14 cellular contexts compared by ENCODE assay signal in the genomic region with DNA sequence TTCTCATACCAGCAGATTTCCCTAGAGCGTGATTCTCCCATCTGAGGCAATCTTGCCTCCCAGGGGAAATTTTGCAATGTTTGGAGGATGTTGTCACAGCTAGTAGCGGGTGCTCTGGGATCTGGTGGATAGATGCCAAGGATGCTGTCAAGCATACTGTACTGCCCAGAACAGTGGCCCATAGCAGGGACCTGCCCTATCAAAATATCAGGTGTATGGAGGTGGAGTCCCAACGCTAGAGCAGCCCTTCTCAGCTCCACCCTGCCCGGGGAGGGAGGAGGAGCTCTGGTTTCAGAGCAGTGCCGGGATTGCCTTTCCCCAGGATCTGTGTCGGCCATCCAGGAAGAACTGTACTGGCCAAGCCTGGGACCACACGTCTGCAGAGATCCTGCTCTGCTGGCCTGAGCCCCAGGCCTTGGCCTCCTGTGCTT. TPM values are rescaled to one million over a fixed set of nuclear protein-coding genes. Genes with fewer than 3 reads are reported as not detected.
DNase-seq lines count a peak whose midpoint lies in the region; ATAC-seq and TF ChIP-seq lines count a peak whose summit lies in the region.
"Had no signal": no experiment of that assay in that cellular context is flagged by ENCODE, and none has a peak within 500 bp of the region (broad histone marks: within the 10 kb centered on the region; RNA-seq: fewer than 3 reads in every experiment).

No MANE protein-coding gene starts in this region.

- peaks cover 7% of the 10 kb centered on the region for H3K36me3 Mint-ChIP-seq in activated naive CD8-positive, alpha-beta T cell
- H3K36me3 Mint-ChIP-seq in activated naive CD8-positive, alpha-beta T cell treated with anti-CD3 and anti-CD28 coated beads for 36 hours, result peaks cover 23% of the 10 kb centered on the region

- H3K9me3 Mint-ChIP-seq in activated naive CD8-positive, alpha-beta T cell (ENCODE audit: low read depth), result no peaks in the 10 kb centered on the region
- no peaks in the 10 kb centered on the region for H3K9me3 Mint-ChIP-seq in activated naive CD8-positive, alpha-beta T cell treated with anti-CD3 and anti-CD28 coated beads for 36 hours
- H3K9me3 Mint-ChIP-seq: brain, neural progenitor cell had no signal

- H3K27me3 Mint-ChIP-seq in activated naive CD8-positive, alpha-beta T cell, result no peaks in the 10 kb centered on the region
- no peaks in the 10 kb centered on the region for H3K27me3 Mint-ChIP-seq in activated naive CD8-positive, alpha-beta T cell treated with anti-CD3 and anti-CD28 coated beads for 36 hours

- H3K27me3 ChIP-seq in thyroid gland, result no peaks in the 10 kb centered on the region
- no peaks in the 10 kb centered on the region for H3K27me3 ChIP-seq in H7 (ENCODE audit: control insufficient read depth, insufficient read depth, low read length)
- H3K27me3 ChIP-seq: esophagus muscularis mucosa, neural progenitor cell had no signal

- H3K27ac ChIP-seq in thyroid gland, result no peak overlapping the region
- H3K27ac ChIP-seq: neural progenitor cell, WERI-Rb-1 had no signal

- no peak for ATAC-seq in HG02973 (IDR thresholded peaks at IDR 0.05; ENCODE audit: unreplicated experiment)

- H3K4me1 ChIP-seq in thyroid gland, result peaks cover 3 to 4% of the 10 kb centered on the region in 2 donors
- H3K4me1 ChIP-seq: neural progenitor cell had no signal

- no peak for TF ChIP-seq CTCF in thyroid gland (IDR thresholded peaks at IDR 0.05)

- WGBS in thyroid gland, 2 donors, result 30 to 38% methylated on average over 5 to 7 of the region's 7 CpGs

- no peaks in the 10 kb centered on the region for H3K9me3 ChIP-seq in thyroid gland
- H3K9me3 ChIP-seq: esophagus muscularis mucosa had no signal

- no peak for DNase-seq in activated naive CD8-positive, alpha-beta T cell treated with anti-CD3 and anti-CD28 coated beads for 36 hours
- DNase-seq in amniotic epithelial cell (ENCODE audit: low read depth), result peak; percentile 86
- DNase-seq in glomerular visceral epithelial cell (ENCODE audit: extremely low spot score), result peak; percentile 63
- peak; percentile 78 to 90 for DNase-seq in thyroid gland
- no peak for DNase-seq in H7
- DNase-seq in T-helper 2 cell, result no peak
- DNase-seq: NCI-H510A, RPMI8226, WERI-Rb-1 had no signal

- no peak overlapping the region for H3K4me3 Mint-ChIP-seq in activated naive CD8-positive, alpha-beta T cell
- H3K4me3 Mint-ChIP-seq in activated naive CD8-positive, alpha-beta T cell treated with anti-CD3 and anti-CD28 coated beads for 36 hours, result no peak overlapping the region
- H3K4me3 Mint-ChIP-seq: brain, neural progenitor cell had no signal

- H3K4me1 Mint-ChIP-seq in activated naive CD8-positive, alpha-beta T cell (ENCODE audit: low read depth), result peaks cover 7% of the 10 kb centered on the region
- peaks cover 10% of the 10 kb centered on the region for H3K4me1 Mint-ChIP-seq in activated naive CD8-positive, alpha-beta T cell treated with anti-CD3 and anti-CD28 coated beads for 36 hours

- H3K4me3 ChIP-seq in thyroid gland (replicated peaks in 1 of 3), result no peak overlapping the region
- H3K4me3 ChIP-seq in H7 (ENCODE audit: insufficient read depth, low read depth, low read length), result no peak overlapping the region
- H3K4me3 ChIP-seq: esophagus muscularis mucosa, neural progenitor cell had no signal

- H3K36me3 ChIP-seq in thyroid gland (peaks cover 46 to 65% of the 10 kb centered on the region in 2 donors), H7 (replicated peaks; ENCODE audit: control insufficient read depth, insufficient read depth, low read length) (peaks cover 56% of the 10 kb centered on the region)

- no peak for TF ChIP-seq POLR2A in thyroid gland (IDR thresholded peaks at IDR 0.05)

- peak overlapping the region; percentile 28 for H3K27ac Mint-ChIP-seq in activated naive CD8-positive, alpha-beta T cell
- H3K27ac Mint-ChIP-seq in activated naive CD8-positive, alpha-beta T cell treated with anti-CD3 and anti-CD28 coated beads for 36 hours, result no peak overlapping the region
- H3K27ac Mint-ChIP-seq: neural progenitor cell had no signal

- intact Hi-C loops in thyroid gland (cut with DNase I), result no loop called here

RNA-seq across cellular contexts. Expression of a gene that starts 10.9 kb away (rescaled TPM):
- 10 to 100 TPM; 66.6 to 71.5 TPM for total RNA-seq in activated naive CD8-positive, alpha-beta T cell treated with anti-CD3 and anti-CD28 coated beads for 36 hours
- total RNA-seq in thyroid gland, result 10 to 100 TPM; 26.2 to 63.3 (median 37.4) TPM
- 52.4 and 64.9 TPM in 2 replicates for total RNA-seq in H7 (2014; rRNA removed; shearing (Covaris generic))

RNA-seq across cellular contexts. Expression of a gene that starts 27.5 kb away (rescaled TPM):
- 100 to 1,000 TPM; 127 to 133 TPM for total RNA-seq in activated naive CD8-positive, alpha-beta T cell treated with anti-CD3 and anti-CD28 coated beads for 36 hours
- total RNA-seq in thyroid gland, result 100 to 1,000 TPM in 3 of 4 donors, 10 to 100 TPM in 1; 95.1 to 155 (median 120) TPM
- total RNA-seq in H7 (2014; rRNA removed; shearing (Covaris generic)), result 77.6 and 89.9 TPM in 2 replicates

RNA-seq across cellular contexts. Expression of a gene that starts 36.2 kb away (rescaled TPM):
- total RNA-seq in activated naive CD8-positive, alpha-beta T cell treated with anti-CD3 and anti-CD28 coated beads for 36 hours, result 100 to 1,000 TPM; 500 to 527 TPM
- 100 to 1,000 TPM; 122 to 232 (median 159) TPM for total RNA-seq in thyroid gland
- 354 and 378 TPM in 2 replicates for total RNA-seq in H7 (2014; rRNA removed; shearing (Covaris generic))

Comparison
In these comparisons a context has a peak if more than half of its experiments do, and no peak if none do; other contexts are left out.
1. DNase-seq: peak in amniotic epithelial cell (single experiment), glomerular visceral epithelial cell (single experiment) and thyroid gland (2 of 2); none in activated naive CD8-positive, alpha-beta T cell treated with anti-CD3 and anti-CD28 coated beads for 36 hours (single experiment), H7 (single experiment) and T-helper 2 cell (0 of 5).